Comparison of ENCODE assay signal across 20 cellular contexts in genomic region chr19:35009424-35010415, GRCh38. TPM values are rescaled to one million over a fixed set of nuclear protein-coding genes. Genes with fewer than 3 reads are reported as not detected.
A peak's percentile ranks its signal among the peaks of the same experiment; 100 is the strongest.
DNase-seq lines count a peak whose midpoint lies in the region; ATAC-seq, FAIRE-seq and TF ChIP-seq lines count a peak whose summit lies in the region.
"Had no signal": no experiment of that assay in that cellular context is flagged by ENCODE, and none has a peak within 500 bp of the region (broad histone marks: within the 10 kb centered on the region; RNA-seq: fewer than 3 reads in every experiment).

No MANE protein-coding gene starts in this region.

- H3K9ac ChIP-seq in BLaER1 treated with 17β-estradiol and CSF1 and Interleukin-3, amounts not matched to agents 10 nM and 100 nM = peak overlapping the region in 7 of 11 experiments; percentile 8 to 76 (median 52); a peak in 7 of 22 replicates

- no peaks in the 10 kb centered on the region for H3K9me3 Mint-ChIP-seq in activated naive CD8-positive, alpha-beta T cell treated with anti-CD3 and anti-CD28 coated beads, Interleukin-2, amount 50 U/mL, for 24 hours
- H3K9me3 Mint-ChIP-seq: activated T-helper 2 cell treated with anti-CD3 and anti-CD28 coated beads, Interferon-gamma antibody, Interleukin-2, Interleukin-4, amounts not matched to agents 10 μg/mL and 5 μg/mL and 100 μg/mL, durations not matched to agents 14 hours and 24 hours and 36 hours had no signal

- no peaks in the 10 kb centered on the region for H3K27me3 Mint-ChIP-seq in activated naive CD8-positive, alpha-beta T cell treated with anti-CD3 and anti-CD28 coated beads, Interleukin-2, amount 50 U/mL, for 24 hours

- H3K4me2 ChIP-seq in A549 (no peak overlapping the region), osteoblast (ENCODE audit: insufficient read depth, low read length) (no peak overlapping the region)
- peak overlapping the region in 9 of 11 experiments; percentile 90 to 99 (median 92); a peak in 12 of 22 replicates for H3K4me2 ChIP-seq in BLaER1 treated with 17β-estradiol and CSF1 and Interleukin-3, amounts not matched to agents 10 nM and 100 nM

- no peak overlapping the region for H3K4me3 ChIP-seq in A549
- H3K4me3 ChIP-seq in BLaER1 treated with 17β-estradiol and CSF1 and Interleukin-3, amounts not matched to agents 10 nM and 100 nM = no peak overlapping the region
- no peak overlapping the region for H3K4me3 ChIP-seq in osteoblast (ENCODE audit: insufficient read depth, low read length)
- H3K4me3 ChIP-seq: ascending aorta, ovary, tibial nerve had no signal

- TF ChIP-seq RAD21 in A549 (conservative IDR thresholded peaks at IDR 0.05 in 1 of 2, IDR thresholded peaks at IDR 0.05 in 1 of 2) = no peak

- peaks cover 28 to 99% (median 74%) of the 10 kb centered on the region in 11 experiments; a peak in 21 of 22 replicates for H4K20me1 ChIP-seq in BLaER1 treated with 17β-estradiol and CSF1 and Interleukin-3, amounts not matched to agents 10 nM and 100 nM
- H4K20me1 ChIP-seq in osteoblast (ENCODE audit: insufficient read depth, low read length) = peaks cover 27% of the 10 kb centered on the region

- no peak for TF ChIP-seq CTCF in A549 (IDR thresholded peaks at IDR 0.05)
- no peak for TF ChIP-seq CTCF in osteoblast (IDR thresholded peaks at IDR 0.05; ENCODE audit: extremely low read depth, low read depth, low read length)

- WGBS in A549 (ENCODE audit: missing lambda C conversion rate) = 94% methylated on average over 36 of the region's 36 CpGs

- H3K27ac Mint-ChIP-seq in activated naive CD8-positive, alpha-beta T cell treated with anti-CD3 and anti-CD28 coated beads, Interleukin-2, amount 50 U/mL, for 24 hours = peak overlapping the region; percentile 9
- H3K27ac Mint-ChIP-seq: activated T-helper 2 cell treated with anti-CD3 and anti-CD28 coated beads, Interferon-gamma antibody, Interleukin-2, Interleukin-4, amounts not matched to agents 10 μg/mL and 5 μg/mL and 100 μg/mL, durations not matched to agents 14 hours and 24 hours and 36 hours had no signal

- H3K27ac ChIP-seq in A549 = peak overlapping the region; percentile 93 to 94; a peak in 5 of 6 replicates
- H3K27ac ChIP-seq in BLaER1 treated with 17β-estradiol and CSF1 and Interleukin-3, amounts not matched to agents 10 nM and 100 nM = peak overlapping the region in 5 of 11 experiments; percentile 11 to 71 (median 13); a peak in 5 of 22 replicates
- no peak overlapping the region for H3K27ac ChIP-seq in osteoblast (ENCODE audit: low read depth, low read length)
- H3K27ac ChIP-seq: ovary had no signal

- peaks cover 57% of the 10 kb centered on the region for H3K4me1 ChIP-seq in A549
- H3K4me1 ChIP-seq in BLaER1 treated with 17β-estradiol and CSF1 and Interleukin-3, amounts not matched to agents 10 nM and 100 nM = peaks cover 51 to 87% (median 63%) of the 10 kb centered on the region in 10 experiments
- H3K4me1 ChIP-seq in osteoblast (ENCODE audit: insufficient read depth, low read length) = peaks cover 16% of the 10 kb centered on the region
- H3K4me1 ChIP-seq: BE2C had no signal

- peaks cover 45% of the 10 kb centered on the region for H3K36me3 Mint-ChIP-seq in activated naive CD8-positive, alpha-beta T cell treated with anti-CD3 and anti-CD28 coated beads, Interleukin-2, amount 50 U/mL, for 24 hours (ENCODE audit: low read depth)

- H3K4me3 Mint-ChIP-seq in activated naive CD8-positive, alpha-beta T cell treated with anti-CD3 and anti-CD28 coated beads, Interleukin-2, amount 50 U/mL, for 24 hours = no peak overlapping the region

- H3K9me3 ChIP-seq in A549 (no peaks in the 10 kb centered on the region), osteoblast (ENCODE audit: low read depth, low read length) (no peaks in the 10 kb centered on the region)
- H3K9me3 ChIP-seq in BLaER1 treated with 17β-estradiol and CSF1 and Interleukin-3, amounts not matched to agents 10 nM and 100 nM (replicated peaks in 1 of 11) = no peaks in the 10 kb centered on the region
- H3K9me3 ChIP-seq: ascending aorta, BE2C, ovary, tibial nerve had no signal

- no peak for DNase-seq in A549 (ENCODE audit: low read depth in 1 of 2, low spot score in 1 of 2)
- no peak for DNase-seq in activated naive CD8-positive, alpha-beta T cell treated with anti-CD3 and anti-CD28 coated beads, Interleukin-2, amount 50 U/mL, for 24 hours
- DNase-seq in osteoblast (ENCODE audit: insufficient read length, low spot score, missing footprints) = peak; percentile 71
- no peak for DNase-seq in NCI-H748 treated with DMSO at 0.1 percent for 48 hours (lab: John Stamatoyannopoulos, UW)
- DNase-seq in COLO668 (lab: John Stamatoyannopoulos, UW; ENCODE audit: unreplicated experiment) = no peak
- DNase-seq: BE2C; DMS79 treated with DMSO at 0.1 percent for 48 hours; kidney glomerular epithelial cell; midbrain; stimulated activated CD4-positive, alpha-beta T cell treated with anti-CD3 and anti-CD28 coated beads, Interleukin-4, amount 100 ng/mL, for 1 hour had no signal

- POLR2A ChIA-PET in A549 (lab: Yijun Ruan, JAX) = interaction anchor here (1.0 to 2.0 kb wide), 2 partner anchors 10 to 12 kb away, joined by 3 to 8 read pairs; partner anchors contain the start of gene GRAMD1A

- no peak for FAIRE-seq in A549 (lab: Jason Lieb, UNC)
- FAIRE-seq: endometrium had no signal

- no peak for TF ChIP-seq EP300 in A549 (IDR thresholded peaks at IDR 0.05)

- H3K79me2 ChIP-seq in osteoblast (ENCODE audit: insufficient read depth, low read length) = peaks cover 16% of the 10 kb centered on the region

- peaks cover 55% of the 10 kb centered on the region for H3K4me1 Mint-ChIP-seq in activated naive CD8-positive, alpha-beta T cell treated with anti-CD3 and anti-CD28 coated beads, Interleukin-2, amount 50 U/mL, for 24 hours

- no peaks in the 10 kb centered on the region for H3K27me3 ChIP-seq in BLaER1 treated with 17β-estradiol and CSF1 and Interleukin-3, amounts not matched to agents 10 nM and 100 nM
- H3K27me3 ChIP-seq in osteoblast (ENCODE audit: insufficient read depth, low read length) = no peaks in the 10 kb centered on the region
- H3K27me3 ChIP-seq: ascending aorta, BE2C, ovary, tibial nerve had no signal

- CTCF ChIA-PET in A549 (lab: Yijun Ruan, JAX) = interaction anchor here (1.2 to 61.4 kb wide), 7 partner anchors 2 to 132 kb away, joined by 3 to 1860 read pairs (median 11); partner anchors contain the start of genes GRAMD1A, LGI4, SCN1B and ZNF792

- H2AFZ ChIP-seq in osteoblast (ENCODE audit: low read length) = no peak overlapping the region

- ATAC-seq in A549 = no peak
- ATAC-seq in activated naive CD8-positive, alpha-beta T cell treated with anti-CD3 and anti-CD28 coated beads, Interleukin-2, amount 50 U/mL, for 24 hours = no peak
- ATAC-seq in HG03196 (IDR thresholded peaks at IDR 0.05; ENCODE audit: unreplicated experiment) = no peak
- ATAC-seq: HCT116 had no signal

- H3K36me3 ChIP-seq in BLaER1 treated with 17β-estradiol and CSF1 and Interleukin-3, amounts not matched to agents 10 nM and 100 nM = peaks cover 75 to 99% (median 94%) of the 10 kb centered on the region in 11 experiments
- peaks cover 34% of the 10 kb centered on the region for H3K36me3 ChIP-seq in osteoblast (ENCODE audit: insufficient read depth, low read length)
- H3K36me3 ChIP-seq: ovary had no signal

- no peak for TF ChIP-seq POLR2A in A549 (IDR thresholded peaks at IDR 0.05; ENCODE audit: low read length)

TF ChIP-seq in A549, 52 proteins besides CTCF, POLR2A, EP300 and RAD21 (continues in another document):
- TF ChIP-seq HDAC2 (IDR thresholded peaks at IDR 0.05) (no peak), ZFP36 (IDR thresholded peaks at IDR 0.05; ENCODE audit: borderline replicate concordance, partially characterized antibody) (peak; percentile 92), JUNB (IDR thresholded peaks at IDR 0.05) (no peak), RARB (CRISPR knock-in tag; IDR thresholded peaks at IDR 0.05) (0 out of 2 replicates have a peak, but pooled peaks have one; percentile 28), RNF2 (IDR thresholded peaks at IDR 0.05; ENCODE audit: borderline replicate concordance, low read depth) (no peak), ZC3H11A (IDR thresholded peaks at IDR 0.05) (no peak), GATA3 (IDR thresholded peaks at IDR 0.05; ENCODE audit: borderline replicate concordance) (no peak)
- TF ChIP-seq, protein P1, sequence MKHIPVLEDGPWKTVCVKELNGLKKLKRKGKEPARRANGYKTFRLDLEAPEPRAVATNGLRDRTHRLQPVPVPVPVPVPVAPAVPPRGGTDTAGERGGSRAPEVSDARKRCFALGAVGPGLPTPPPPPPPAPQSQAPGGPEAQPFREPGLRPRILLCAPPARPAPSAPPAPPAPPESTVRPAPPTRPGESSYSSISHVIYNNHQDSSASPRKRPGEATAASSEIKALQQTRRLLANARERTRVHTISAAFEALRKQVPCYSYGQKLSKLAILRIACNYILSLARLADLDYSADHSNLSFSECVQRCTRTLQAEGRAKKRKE (CRISPR knock-in tag; IDR thresholded peaks at IDR 0.05; ENCODE audit: low read depth) = no peak

RNA-seq across cellular contexts. Expression of gene GRAMD1A, which starts 9.6 kb away (rescaled TPM):
- polyA plus RNA-seq in A549 (2011; rRNA removed) (184 and 221 TPM in 2 replicates), A549 (2017; fragmentation: RNase III; extraction: RNeasy Plus Mini Kit Qiagen cat#74134 plus additional on column Dnase treatment) (104 to 131 TPM (median 128 TPM) in 3 replicates)
- 170 and 209 TPM in 2 replicates for polyA plus RNA-seq in A549 (2012; cell fraction: cytosol; rRNA removed)
- polyA plus RNA-seq in A549 (2012; cell fraction: nucleus; rRNA removed) = 411 and 413 TPM in 2 replicates
- 237 and 239 TPM in 2 replicates for polyA minus RNA-seq in A549 (2011; rRNA and poly(A)+ RNA removed)
- total RNA-seq in osteoblast = 29.7 and 33.6 TPM in 2 replicates

RNA-seq across cellular contexts. Expression of gene SCN1B, which starts 20.6 kb away (rescaled TPM):
- polyA plus RNA-seq in A549 (2011; rRNA removed) = 11.0 and 12.8 TPM in 2 replicates
- 14.1 and 15.1 TPM in 2 replicates for polyA plus RNA-seq in A549 (2012; cell fraction: cytosol; rRNA removed)
- polyA plus RNA-seq in A549 (2012; cell fraction: nucleus; rRNA removed) = 21.3 and 22.5 TPM in 2 replicates
- 10.3 to 11.4 TPM (median 11.3 TPM) in 3 replicates for polyA plus RNA-seq in A549 (2017; fragmentation: RNase III; extraction: RNeasy Plus Mini Kit Qiagen cat#74134 plus additional on column Dnase treatment)
- polyA minus RNA-seq in A549 (2011; rRNA and poly(A)+ RNA removed) = 7.9 and 12.7 TPM in 2 replicates
- total RNA-seq in osteoblast = 4.7 and 5.6 TPM in 2 replicates

RNA-seq across cellular contexts. Expression of gene HPN, which starts 31.8 kb away (rescaled TPM):
- polyA plus RNA-seq in A549 (2011; rRNA removed) (0.08 and 0.09 TPM in 2 replicates), A549 (2017; fragmentation: RNase III; extraction: RNeasy Plus Mini Kit Qiagen cat#74134 plus additional on column Dnase treatment) (0.04 to 0.12 TPM (median 0.06 TPM) in 3 replicates)
- 0.04 TPM in 2 replicates for polyA plus RNA-seq in A549 (2012; cell fraction: cytosol; rRNA removed)
- 0.47 and 0.66 TPM in 2 replicates for polyA plus RNA-seq in A549 (2012; cell fraction: nucleus; rRNA removed)
- polyA minus RNA-seq in A549 (2011; rRNA and poly(A)+ RNA removed) = not detected in 2 replicates
- under 0.01 and 0.29 TPM in 2 replicates for total RNA-seq in osteoblast
- total RNA-seq: chondrocyte, fibroblast of villous mesenchyme had no signal

RNA-seq across cellular contexts. Expression of gene ZNF792, which starts 45.7 kb away (rescaled TPM):
- polyA plus RNA-seq in A549 (2011; rRNA removed) (3.7 and 5.0 TPM in 2 replicates), A549 (2017; fragmentation: RNase III; extraction: RNeasy Plus Mini Kit Qiagen cat#74134 plus additional on column Dnase treatment) (1.9 to 2.2 TPM (median 2.0 TPM) in 3 replicates)
- 1.2 and 1.4 TPM in 2 replicates for polyA plus RNA-seq in A549 (2012; cell fraction: cytosol; rRNA removed)
- 1.2 and 1.7 TPM in 2 replicates for polyA plus RNA-seq in A549 (2012; cell fraction: nucleus; rRNA removed)
- 11.1 and 15.0 TPM in 2 replicates for polyA minus RNA-seq in A549 (2011; rRNA and poly(A)+ RNA removed)
- total RNA-seq in osteoblast = 6.2 TPM in 2 replicates

Comparison
In these comparisons a context has a peak if more than half of its experiments do, and no peak if none do; other contexts are left out.
1. H3K4me2 ChIP-seq: peak in BLaER1 treated with 17β-estradiol and CSF1 and Interleukin-3, amounts not matched to agents 10 nM and 100 nM (9 of 11); none in A549 (single experiment) and osteoblast (single experiment).